ENCODE assay signal across 18 cellular contexts in genomic region chr4:94546949-94547348, GRCh38.
DNase-seq lines count a peak whose midpoint lies in the region; ATAC-seq, FAIRE-seq and TF ChIP-seq lines count a peak whose summit lies in the region.
"Had no signal": no experiment of that assay in that cellular context is flagged by ENCODE, and none has a peak within 500 bp of the region (broad histone marks: within the 10 kb centered on the region; RNA-seq: fewer than 3 reads in every experiment).

No MANE protein-coding gene starts in this region.

- POLR2A ChIA-PET in endothelial cell of umbilical vein (lab: Charles Lee): no interaction called here

- BruUV-seq in endothelial cell of umbilical vein (replicated peaks; lab: Mats Ljungman, UMichigan): no TSS peak

- no peaks in the 10 kb centered on the region for H3K9me3 Mint-ChIP-seq in HFFc6
- H3K9me3 Mint-ChIP-seq: CD8-positive, alpha-beta memory T cell had no signal

- WGBS in hepatocyte (ENCODE audit: low lambda C conversion rate, missing lambda C conversion rate): 98% methylated on average over 3 of the region's 3 CpGs

- H3K4me3 ChIP-seq in cardiac muscle cell (no peak overlapping the region), endothelial cell of umbilical vein (replicated peaks in 1 of 3; ENCODE audit: insufficient read depth in 1 of 3, low read depth in 1 of 3, low read length in 3 of 3) (no peak overlapping the region), skeletal muscle tissue (ENCODE audit: low read length in 3 of 3) (no peak overlapping the region), hepatocyte (no peak overlapping the region)
- H3K4me3 ChIP-seq: BLaER1 treated with 17β-estradiol and CSF1 and Interleukin-3, amounts not matched to agents 10 nM and 100 nM; MG63 had no signal

- peak overlapping the region; percentile 6 for H3K4me2 ChIP-seq in endothelial cell of umbilical vein (ENCODE audit: insufficient read depth, low read length)
- no peak overlapping the region for H3K4me2 ChIP-seq in hepatocyte

- H3K4me1 ChIP-seq in cardiac muscle cell (ENCODE audit: low read depth) (peaks cover 49% of the 10 kb centered on the region), endothelial cell of umbilical vein (ENCODE audit: control insufficient read depth, extremely low read depth, insufficient read depth, low read length) (peaks cover 91% of the 10 kb centered on the region), skeletal muscle tissue (ENCODE audit: control insufficient read depth in 3 of 3, insufficient read depth in 3 of 3, low read length in 3 of 3) (peaks cover 14 to 31% (median 19%) of the 10 kb centered on the region in 3 donors), hepatocyte (ENCODE audit: insufficient read depth) (no peaks in the 10 kb centered on the region)

- no peak for TF ChIP-seq POLR2A in endothelial cell of umbilical vein (IDR thresholded peaks at IDR 0.05; ENCODE audit: low read depth, low read length)

- TF ChIP-seq CTCF in cardiac muscle cell (IDR thresholded peaks at IDR 0.05; ENCODE audit: low read depth, low read length): no peak
- TF ChIP-seq CTCF in HFFc6 (IDR thresholded peaks at IDR 0.05): no peak
- TF ChIP-seq CTCF in endothelial cell of umbilical vein (IDR thresholded peaks at IDR 0.05; ENCODE audit: extremely low read depth in 1 of 2, insufficient read depth in 1 of 2, low read depth in 1 of 2, low read length in 2 of 2): no peak
- TF ChIP-seq CTCF in hepatocyte (IDR thresholded peaks at IDR 0.05; ENCODE audit: poor library complexity): no peak

- H3K4me1 Mint-ChIP-seq in HFFc6 (ENCODE audit: low read depth): peaks cover 79% of the 10 kb centered on the region

- peaks cover 57% of the 10 kb centered on the region for H3K79me2 ChIP-seq in endothelial cell of umbilical vein (ENCODE audit: control insufficient read depth, insufficient read depth, low read length)
- H3K79me2 ChIP-seq in hepatocyte: peaks cover 58% of the 10 kb centered on the region

- no peaks in the 10 kb centered on the region for H4K20me1 ChIP-seq in endothelial cell of umbilical vein (replicated peaks; ENCODE audit: control insufficient read depth, extremely low read depth, insufficient read depth, low read length)
- no peaks in the 10 kb centered on the region for H4K20me1 ChIP-seq in hepatocyte (ENCODE audit: insufficient read depth, poor library complexity, severe bottlenecking)

- H3K27me3 Mint-ChIP-seq in HFFc6 (ENCODE audit: insufficient read depth): no peaks in the 10 kb centered on the region

- ATAC-seq in left ventricle myocardium superior (no peak), HG03045 (IDR thresholded peaks at IDR 0.05; ENCODE audit: unreplicated experiment) (no peak)

- DNase-seq in cardiac muscle cell (ENCODE audit: low read depth in 1 of 2, low spot score in 1 of 2) (no peak), left ventricle myocardium superior (no peak), HFFc6 (no peak), endothelial cell of umbilical vein (ENCODE audit: low read depth, low spot score) (no peak), hepatocyte (ENCODE audit: low spot score) (no peak)
- DNase-seq in stimulated activated CD4-positive, alpha-beta T cell treated with anti-CD3 and anti-CD28 coated beads, Interleukin-2, amount 100 ng/mL, for 48 hours: no peak
- DNase-seq: 8988T; CD8-positive, alpha-beta memory T cell; DND-41; GOT3; MG63; NCI-H1092 treated with DMSO at 0.1 percent for 48 hours; NCI-H2227 treated with DMSO at 0.1 percent for 48 hours had no signal

- peak overlapping the region; percentile 83 for H3K27ac ChIP-seq in cardiac muscle cell
- H3K27ac ChIP-seq in endothelial cell of umbilical vein (ENCODE audit: insufficient read depth, low read depth, low read length): peak overlapping the region; percentile 69
- H3K27ac ChIP-seq in skeletal muscle tissue (ENCODE audit: low read depth, low read length): peak overlapping the region; percentile 2
- no peak overlapping the region for H3K27ac ChIP-seq in hepatocyte
- H3K27ac ChIP-seq: BLaER1 treated with 17β-estradiol and CSF1 and Interleukin-3, amounts not matched to agents 10 nM and 100 nM had no signal

- dilution Hi-C loops in endothelial cell of umbilical vein (cut with MboI; ENCODE audit: extremely low pct_ligation_motif_present, low sequenced_read_pairs): no loop called here

- H3K9me2 ChIP-seq in hepatocyte (replicated peaks; ENCODE audit: insufficient read depth): no peaks in the 10 kb centered on the region

- peaks cover 28% of the 10 kb centered on the region for H3K36me3 Mint-ChIP-seq in HFFc6 (ENCODE audit: low read depth)

- H3K27me3 ChIP-seq in cardiac muscle cell (no peaks in the 10 kb centered on the region), endothelial cell of umbilical vein (ENCODE audit: control insufficient read depth in 2 of 2, insufficient read depth in 2 of 2, low read length in 2 of 2) (no peaks in the 10 kb centered on the region), skeletal muscle tissue (ENCODE audit: control insufficient read depth in 3 of 3, insufficient read depth in 3 of 3, low read length in 3 of 3) (no peaks in the 10 kb centered on the region), hepatocyte (no peaks in the 10 kb centered on the region)
- H3K27me3 ChIP-seq: BLaER1 treated with 17β-estradiol and CSF1 and Interleukin-3, amounts not matched to agents 10 nM and 100 nM; MG63 had no signal

- H3K36me3 ChIP-seq in cardiac muscle cell: peaks cover 3% of the 10 kb centered on the region
- H3K36me3 ChIP-seq in endothelial cell of umbilical vein (ENCODE audit: control insufficient read depth in 2 of 2, extremely low read depth in 1 of 2, insufficient read depth in 2 of 2, low read length in 2 of 2): peaks cover 0 to 3% of the 10 kb centered on the region in 2 experiments
- peaks cover 0 to 11% (median 4%) of the 10 kb centered on the region in 3 donors for H3K36me3 ChIP-seq in skeletal muscle tissue (ENCODE audit: control insufficient read depth in 3 of 3, insufficient read depth in 3 of 3, low read length in 3 of 3)
- H3K36me3 ChIP-seq in hepatocyte (replicated peaks; ENCODE audit: insufficient read depth, low read depth): no peaks in the 10 kb centered on the region

- H3K9me3 ChIP-seq in cardiac muscle cell (ENCODE audit: low read depth) (no peaks in the 10 kb centered on the region), endothelial cell of umbilical vein (replicated peaks; ENCODE audit: control insufficient read depth, insufficient read depth, low read length) (no peaks in the 10 kb centered on the region), skeletal muscle tissue (ENCODE audit: control insufficient read depth in 3 of 3, low read length in 3 of 3) (no peaks in the 10 kb centered on the region), hepatocyte (ENCODE audit: low read depth) (no peaks in the 10 kb centered on the region)
- H3K9me3 ChIP-seq: BLaER1 treated with 17β-estradiol and CSF1 and Interleukin-3, amounts not matched to agents 10 nM and 100 nM; MG63 had no signal

- H3K9ac ChIP-seq in endothelial cell of umbilical vein (replicated peaks; ENCODE audit: extremely low read depth, insufficient read depth, low read length) (no peak overlapping the region), skeletal muscle tissue (ENCODE audit: low read depth in 1 of 3, low read length in 3 of 3) (no peak overlapping the region)
- H3K9ac ChIP-seq: BLaER1 treated with 17β-estradiol and CSF1 and Interleukin-3, amounts not matched to agents 10 nM and 100 nM had no signal

- FAIRE-seq in endothelial cell of umbilical vein (lab: Jason Lieb, UNC): no peak
- FAIRE-seq: GM12891, GM18507 had no signal

- H2AFZ ChIP-seq in endothelial cell of umbilical vein (ENCODE audit: low read depth, low read length): no peak overlapping the region
- no peak overlapping the region for H2AFZ ChIP-seq in hepatocyte

- intact Hi-C loops in left ventricle myocardium superior (cut with micrococcal nuclease): loop anchor here (10.0 kb wide), 1 partner anchor 92 kb away; the partner anchor contains the start of gene PDLIM5
- intact Hi-C loops in endothelial cell of umbilical vein (cut with micrococcal nuclease): no loop called here

- H3K27ac Mint-ChIP-seq in HFFc6: peak overlapping the region; percentile 84

- H3K9me1 ChIP-seq in endothelial cell of umbilical vein (replicated peaks; ENCODE audit: control insufficient read depth, extremely low read depth, insufficient read depth, low read length): no peaks in the 10 kb centered on the region

- H3K4me3 Mint-ChIP-seq in HFFc6: no peak overlapping the region
- H3K4me3 Mint-ChIP-seq: CD8-positive, alpha-beta memory T cell had no signal

- CTCF ChIA-PET in endothelial cell of umbilical vein (lab: Charles Lee): interaction anchor here (1.0 to 1.5 kb wide), 2 partner anchors 10 to 140 kb away, joined by 3 to 5 read pairs; no protein-coding TSS in a partner anchor

TF ChIP-seq in endothelial cell of umbilical vein, 7 proteins besides CTCF, POLR2A, EP300 and RAD21:
- no peak for TF ChIP-seq GATA2 (IDR thresholded peaks at IDR 0.05; ENCODE audit: insufficient read depth, insufficient read length, low read depth, low read length)
- no peak for TF ChIP-seq MYC (IDR thresholded peaks at IDR 0.05; ENCODE audit: low read depth, low read length)
- no peak for TF ChIP-seq MAX (IDR thresholded peaks at IDR 0.05; ENCODE audit: insufficient read depth, insufficient read length)
- TF ChIP-seq POLR2AphosphoS5 (IDR thresholded peaks at IDR 0.05; ENCODE audit: insufficient read depth, low read depth, low read length): no peak
- TF ChIP-seq FOS (IDR thresholded peaks at IDR 0.05; ENCODE audit: borderline replicate concordance, insufficient read depth, low read length): no peak
- TF ChIP-seq EZH2 (IDR thresholded peaks at IDR 0.05; ENCODE audit: borderline replicate concordance, low read depth, low read length, severe bottlenecking): no peak
- no peak for TF ChIP-seq JUN (IDR thresholded peaks at IDR 0.05; ENCODE audit: borderline replicate concordance, insufficient read depth, insufficient read length, low read depth)
TF ChIP-seq in endothelial cell of umbilical vein: peak in this region for 0.
